1 cellular context compared by ENCODE assay signal in genomic region chr16:3158498-3159314, GRCh38.
TF ChIP-seq lines count a peak whose summit lies in the region.

No MANE protein-coding gene starts in this region.

TF ChIP-seq in HEK293, 187 proteins besides CTCF, POLR2A, EP300 and RAD21 (continued from another document):
- TF ChIP-seq, protein P1, sequence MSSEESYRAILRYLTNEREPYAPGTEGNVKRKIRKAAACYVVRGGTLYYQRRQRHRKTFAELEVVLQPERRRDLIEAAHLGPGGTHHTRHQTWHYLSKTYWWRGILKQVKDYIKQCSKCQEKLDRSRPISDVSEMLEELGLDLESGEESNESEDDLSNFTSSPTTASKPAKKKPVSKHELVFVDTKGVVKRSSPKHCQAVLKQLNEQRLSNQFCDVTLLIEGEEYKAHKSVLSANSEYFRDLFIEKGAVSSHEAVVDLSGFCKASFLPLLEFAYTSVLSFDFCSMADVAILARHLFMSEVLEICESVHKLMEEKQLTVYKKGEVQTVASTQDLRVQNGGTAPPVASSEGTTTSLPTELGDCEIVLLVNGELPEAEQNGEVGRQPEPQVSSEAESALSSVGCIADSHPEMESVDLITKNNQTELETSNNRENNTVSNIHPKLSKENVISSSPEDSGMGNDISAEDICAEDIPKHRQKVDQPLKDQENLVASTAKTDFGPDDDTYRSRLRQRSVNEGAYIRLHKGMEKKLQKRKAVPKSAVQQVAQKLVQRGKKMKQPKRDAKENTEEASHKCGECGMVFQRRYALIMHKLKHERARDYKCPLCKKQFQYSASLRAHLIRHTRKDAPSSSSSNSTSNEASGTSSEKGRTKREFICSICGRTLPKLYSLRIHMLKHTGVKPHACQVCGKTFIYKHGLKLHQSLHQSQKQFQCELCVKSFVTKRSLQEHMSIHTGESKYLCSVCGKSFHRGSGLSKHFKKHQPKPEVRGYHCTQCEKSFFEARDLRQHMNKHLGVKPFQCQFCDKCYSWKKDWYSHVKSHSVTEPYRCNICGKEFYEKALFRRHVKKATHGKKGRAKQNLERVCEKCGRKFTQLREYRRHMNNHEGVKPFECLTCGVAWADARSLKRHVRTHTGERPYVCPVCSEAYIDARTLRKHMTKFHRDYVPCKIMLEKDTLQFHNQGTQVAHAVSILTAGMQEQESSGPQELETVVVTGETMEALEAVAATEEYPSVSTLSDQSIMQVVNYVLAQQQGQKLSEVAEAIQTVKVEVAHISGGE (tag by site-specific recombination; conservative IDR thresholded peaks at IDR 0.05; ENCODE audit: low read depth): peak; percentile 71
- TF ChIP-seq PRDM1 (tag by site-specific recombination; IDR thresholded peaks at IDR 0.05) (0 out of 2 replicates have a peak, but pooled peaks have one; percentile 13), KLF8 (tag by site-specific recombination; IDR thresholded peaks at IDR 0.05) (peak; percentile 98), SCRT2 (tag by site-specific recombination; IDR thresholded peaks at IDR 0.05) (no peak; the same call in 1 of the 2 replicates)
